ENCODE assay signal across 2 cellular contexts in the genomic region with DNA sequence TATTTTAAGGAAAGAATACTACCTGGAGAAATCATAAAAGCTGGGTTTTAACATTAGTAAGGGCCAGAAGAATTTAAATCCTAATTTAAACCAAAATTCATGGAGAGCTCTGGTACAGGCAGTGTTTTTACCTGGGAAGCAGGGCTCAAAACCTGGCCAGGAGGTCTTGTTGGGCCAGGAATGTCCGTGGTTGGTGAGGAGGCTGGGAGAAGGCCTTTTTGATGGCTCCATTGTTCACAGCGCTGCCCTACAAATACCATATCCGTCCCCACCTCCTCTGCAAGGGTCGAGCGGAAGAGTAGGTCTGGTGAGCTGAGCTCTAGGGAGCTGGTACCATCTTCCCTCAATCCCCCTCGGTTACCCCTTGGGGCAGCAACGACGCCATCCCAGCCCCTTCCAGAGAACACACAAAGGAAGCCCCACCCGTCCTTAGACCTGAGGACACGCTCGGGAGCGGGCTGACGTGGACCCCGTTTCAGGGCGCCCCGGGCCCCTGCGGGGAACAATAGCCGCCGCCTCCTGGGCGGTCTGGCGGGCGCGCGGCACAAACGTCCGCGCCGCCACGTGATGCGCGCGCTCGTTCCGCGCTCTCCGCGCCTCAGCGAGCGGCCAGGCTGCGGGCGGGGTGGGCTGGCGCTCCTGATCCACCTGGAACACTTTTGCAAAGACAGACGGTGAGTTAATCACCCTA.
TF ChIP-seq lines count a peak whose summit lies in the region.

No MANE protein-coding gene starts in this region.

TF ChIP-seq in IMR-90, 13 proteins besides CTCF, POLR2A, EP300 and RAD21:
- no peak for TF ChIP-seq RCOR1 (IDR thresholded peaks at IDR 0.05; ENCODE audit: insufficient replicate concordance, low read length)
- no peak for TF ChIP-seq SMC3 (IDR thresholded peaks at IDR 0.05; ENCODE audit: low read depth, low read length)
- no peak for TF ChIP-seq NFE2L2 (IDR thresholded peaks at IDR 0.05; ENCODE audit: low read depth, low read length)
- no peak for TF ChIP-seq CEBPB (IDR thresholded peaks at IDR 0.05; ENCODE audit: low read depth, low read length)
- TF ChIP-seq MAZ (IDR thresholded peaks at IDR 0.05; ENCODE audit: borderline replicate concordance, low read depth, low read length) = no peak
- TF ChIP-seq RFX5 (IDR thresholded peaks at IDR 0.05; ENCODE audit: low read depth, low read length) = no peak
- TF ChIP-seq BHLHE40 (IDR thresholded peaks at IDR 0.05; ENCODE audit: low read depth, low read length) = no peak
- TF ChIP-seq, protein P1, sequence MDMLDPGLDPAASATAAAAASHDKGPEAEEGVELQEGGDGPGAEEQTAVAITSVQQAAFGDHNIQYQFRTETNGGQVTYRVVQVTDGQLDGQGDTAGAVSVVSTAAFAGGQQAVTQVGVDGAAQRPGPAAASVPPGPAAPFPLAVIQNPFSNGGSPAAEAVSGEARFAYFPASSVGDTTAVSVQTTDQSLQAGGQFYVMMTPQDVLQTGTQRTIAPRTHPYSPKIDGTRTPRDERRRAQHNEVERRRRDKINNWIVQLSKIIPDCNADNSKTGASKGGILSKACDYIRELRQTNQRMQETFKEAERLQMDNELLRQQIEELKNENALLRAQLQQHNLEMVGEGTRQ (IDR thresholded peaks at IDR 0.05; ENCODE audit: low read depth, low read length) = no peak
- TF ChIP-seq FOS (IDR thresholded peaks at IDR 0.05; ENCODE audit: low read depth, low read length) = no peak
- TF ChIP-seq, protein P2, sequence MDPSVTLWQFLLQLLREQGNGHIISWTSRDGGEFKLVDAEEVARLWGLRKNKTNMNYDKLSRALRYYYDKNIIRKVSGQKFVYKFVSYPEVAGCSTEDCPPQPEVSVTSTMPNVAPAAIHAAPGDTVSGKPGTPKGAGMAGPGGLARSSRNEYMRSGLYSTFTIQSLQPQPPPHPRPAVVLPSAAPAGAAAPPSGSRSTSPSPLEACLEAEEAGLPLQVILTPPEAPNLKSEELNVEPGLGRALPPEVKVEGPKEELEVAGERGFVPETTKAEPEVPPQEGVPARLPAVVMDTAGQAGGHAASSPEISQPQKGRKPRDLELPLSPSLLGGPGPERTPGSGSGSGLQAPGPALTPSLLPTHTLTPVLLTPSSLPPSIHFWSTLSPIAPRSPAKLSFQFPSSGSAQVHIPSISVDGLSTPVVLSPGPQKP (IDR thresholded peaks at IDR 0.05; ENCODE audit: borderline replicate concordance, low read depth, low read length) = no peak
- no peak for TF ChIP-seq CHD1 (IDR thresholded peaks at IDR 0.05; ENCODE audit: low read depth, low read length)
- TF ChIP-seq MXI1 (IDR thresholded peaks at IDR 0.05; ENCODE audit: borderline replicate concordance, low read depth, low read length) = no peak
- TF ChIP-seq MAFK (IDR thresholded peaks at IDR 0.05; ENCODE audit: low read depth, low read length) = no peak

TF ChIP-seq in neural cell, 6 proteins besides CTCF, POLR2A, EP300 and RAD21:
- TF ChIP-seq POLR2AphosphoS5 (IDR thresholded peaks at IDR 0.05) (peak; percentile 28), SMC3 (conservative IDR thresholded peaks at IDR 0.05; ENCODE audit: poor library complexity) (peak; percentile 21), TAF1 (IDR thresholded peaks at IDR 0.05; ENCODE audit: low read depth) (no peak), EZH2 (IDR thresholded peaks at IDR 0.05; ENCODE audit: borderline replicate concordance, insufficient read depth, low read length, poor library complexity, severe bottlenecking) (peak; percentile 43)
